In the genomic region with DNA sequence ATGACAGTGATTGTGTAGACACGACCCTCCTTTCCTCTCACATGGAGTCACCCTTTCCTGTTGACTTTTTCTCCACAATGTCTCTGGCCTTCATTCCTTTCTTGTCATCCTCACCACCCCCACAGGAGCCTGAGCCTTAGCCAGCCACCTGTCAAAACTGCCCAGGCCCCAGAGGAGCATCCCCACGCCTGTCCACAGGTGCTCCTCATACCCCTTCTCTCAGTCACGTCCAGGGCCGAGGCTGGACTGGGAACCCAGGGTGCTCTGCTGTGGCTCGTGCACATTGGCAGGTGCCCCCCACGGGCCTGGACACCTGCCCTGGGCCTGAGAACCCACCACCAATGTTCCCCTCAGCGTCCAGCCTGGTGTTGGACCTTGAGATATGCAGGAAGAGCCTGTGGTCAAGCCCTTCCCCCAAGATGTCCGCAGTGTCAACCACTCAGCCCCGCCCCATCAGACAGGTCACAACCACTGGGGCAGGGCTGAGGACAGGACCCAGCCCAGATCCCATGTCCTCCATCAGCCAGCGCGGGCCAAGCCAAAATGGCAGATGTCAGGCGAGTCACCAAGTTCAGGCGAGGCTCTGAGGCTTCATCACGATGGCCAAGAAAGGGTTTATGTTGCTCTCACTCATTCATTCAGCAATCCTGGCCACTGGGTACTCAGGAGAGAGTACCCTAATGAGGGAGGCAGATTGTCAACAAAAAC, we compare ENCODE assay signal across 11 cellular contexts.
DNase-seq lines count a peak whose midpoint lies in the region; ATAC-seq and TF ChIP-seq lines count a peak whose summit lies in the region.
"Had no signal": no experiment of that assay in that cellular context is flagged by ENCODE, and none has a peak within 500 bp of the region (broad histone marks: within the 10 kb centered on the region; RNA-seq: fewer than 3 reads in every experiment).

No MANE protein-coding gene starts in this region.

- no peak for TF ChIP-seq POLR2A in sigmoid colon (IDR thresholded peaks at IDR 0.05)

- POLR2A ChIA-PET in SK-N-SH (lab: Yijun Ruan, JAX) = no interaction called here

- peak overlapping the region; percentile 45 for H3K9ac ChIP-seq in GM23248
- H3K9ac ChIP-seq in SK-N-SH = no peak overlapping the region
- no peak overlapping the region for H3K9ac ChIP-seq in fibroblast of lung (ENCODE audit: insufficient read depth, low read length)

- no peak overlapping the region for H2AFZ ChIP-seq in GM23248
- no peak overlapping the region for H2AFZ ChIP-seq in SK-N-SH (ENCODE audit: low read depth)
- H2AFZ ChIP-seq in fibroblast of lung (ENCODE audit: low read length) = no peak overlapping the region

- in situ Hi-C loops in GM23248 (cut with MboI) = no loop called here

- CTCF ChIA-PET in SK-N-SH (lab: Yijun Ruan, JAX) = no interaction called here

- peaks cover 69% of the 10 kb centered on the region for H3K4me1 ChIP-seq in GM23248 (ENCODE audit: insufficient read depth)
- H3K4me1 ChIP-seq in SK-N-SH (ENCODE audit: control insufficient read depth in 1 of 2, insufficient read depth in 2 of 2, low read depth in 1 of 2, low read length in 1 of 2) = peaks cover 15 to 27% of the 10 kb centered on the region in 2 experiments; a peak in 3 of 4 replicates
- H3K4me1 ChIP-seq in fibroblast of lung (ENCODE audit: control insufficient read depth, extremely low read depth, insufficient read depth, low read length) = peaks cover 55% of the 10 kb centered on the region
- peaks cover 0 to 86% (median 76%) of the 10 kb centered on the region in 4 donors for H3K4me1 ChIP-seq in sigmoid colon
- H3K4me1 ChIP-seq in psoas muscle = peaks cover 7% of the 10 kb centered on the region

- TF ChIP-seq EP300 in SK-N-SH (IDR thresholded peaks at IDR 0.05; ENCODE audit: borderline replicate concordance in 1 of 2, low read depth in 1 of 2, low read length in 1 of 2) = no peak
- TF ChIP-seq EP300 in sigmoid colon (IDR thresholded peaks at IDR 0.05) = no peak

- H3K27me3 ChIP-seq in GM23248 (replicated peaks; ENCODE audit: insufficient read depth) = no peaks in the 10 kb centered on the region
- H3K27me3 ChIP-seq in SK-N-SH (ENCODE audit: insufficient read depth) = no peaks in the 10 kb centered on the region
- H3K27me3 ChIP-seq in fibroblast of lung (ENCODE audit: control insufficient read depth, insufficient read depth, low read length) = no peaks in the 10 kb centered on the region
- no peaks in the 10 kb centered on the region for H3K27me3 ChIP-seq in sigmoid colon
- peaks cover 0 to 3% (median 0%) of the 10 kb centered on the region in 3 donors for H3K27me3 ChIP-seq in psoas muscle (ENCODE audit: insufficient read depth in 3 of 3, low read length in 2 of 3)

- H3K79me2 ChIP-seq in GM23248 (ENCODE audit: insufficient read depth) = peaks cover 100% of the 10 kb centered on the region
- peaks cover 100% of the 10 kb centered on the region for H3K79me2 ChIP-seq in SK-N-SH (ENCODE audit: insufficient read depth)
- peaks cover 98% of the 10 kb centered on the region for H3K79me2 ChIP-seq in fibroblast of lung (ENCODE audit: control insufficient read depth, insufficient read depth, low read length)

- ATAC-seq in psoas muscle = no peak

- H3K4me3 ChIP-seq in GM23248 (no peak overlapping the region), SK-N-SH (ENCODE audit: low read depth in 2 of 2, low read length in 1 of 2) (no peak overlapping the region), fibroblast of lung (replicated peaks in 1 of 4; ENCODE audit: control extremely low read depth in 1 of 4, insufficient read depth in 1 of 4, low read depth in 3 of 4, low read length in 4 of 4) (no peak overlapping the region), sigmoid colon (no peak overlapping the region), psoas muscle (no peak overlapping the region)

- H3K36me3 ChIP-seq in GM23248 (ENCODE audit: low read depth) (peaks cover 10% of the 10 kb centered on the region; the same call in 1 of the 2 replicates), SK-N-SH (replicated peaks in 1 of 2; ENCODE audit: control insufficient read depth in 1 of 2, insufficient read depth in 2 of 2, low read length in 1 of 2) (peaks cover 0 to 4% of the 10 kb centered on the region in 2 experiments), fibroblast of lung (ENCODE audit: control insufficient read depth, insufficient read depth, low read length) (peaks cover 23% of the 10 kb centered on the region), sigmoid colon (no peaks in the 10 kb centered on the region), psoas muscle (ENCODE audit: insufficient read depth in 1 of 2, low read depth in 1 of 2) (no peaks in the 10 kb centered on the region)

- H3F3A ChIP-seq in GM23248 (ENCODE audit: insufficient read depth) (peaks cover 28% of the 10 kb centered on the region), SK-N-SH (replicated peaks; ENCODE audit: insufficient read depth) (peaks cover 14% of the 10 kb centered on the region)

- intact Hi-C loops in sigmoid colon (cut with DNase I) = no loop called here
- intact Hi-C loops in psoas muscle (cut with DNase I) = no loop called here

- peaks cover 21% of the 10 kb centered on the region; the same call in 1 of the 2 replicates for H4K20me1 ChIP-seq in GM23248 (ENCODE audit: insufficient read depth)
- H4K20me1 ChIP-seq in SK-N-SH (ENCODE audit: insufficient read depth) = peaks cover 99% of the 10 kb centered on the region
- H4K20me1 ChIP-seq in fibroblast of lung (ENCODE audit: control insufficient read depth, extremely low read depth, insufficient read depth, low read length) = peaks cover 5% of the 10 kb centered on the region

- H3K4me2 ChIP-seq in GM23248 (ENCODE audit: unreplicated experiment) = peak overlapping the region; percentile 44
- peak overlapping the region; percentile 57 for H3K4me2 ChIP-seq in SK-N-SH
- H3K4me2 ChIP-seq in fibroblast of lung (ENCODE audit: extremely low read depth, insufficient read depth, low read length) = peak overlapping the region; percentile 48

- peak overlapping the region; percentile 69 for H3K27ac ChIP-seq in GM23248
- H3K27ac ChIP-seq in SK-N-SH (ENCODE audit: low read depth in 2 of 2, low read length in 1 of 2) = peak overlapping the region; percentile 14 to 64; a peak in 3 of 4 replicates
- peak overlapping the region; percentile 75 for H3K27ac ChIP-seq in fibroblast of lung (ENCODE audit: insufficient read depth, low read length)
- H3K27ac ChIP-seq in sigmoid colon = peak overlapping the region; percentile 69 to 92 (median 85)
- no peak overlapping the region for H3K27ac ChIP-seq in psoas muscle

- WGBS in GM23248 (ENCODE audit: low coverage in 1 of 2, low lambda C conversion rate in 2 of 2, missing lambda C conversion rate in 2 of 2), 2 experiments = 75 to 80% methylated on average over 14 of the region's 14 CpGs
- WGBS in SK-N-SH (ENCODE audit: low lambda C conversion rate) = 61% methylated on average over 6 of the region's 14 CpGs
- WGBS in sigmoid colon, 2 donors = 67 to 77% methylated on average over 14 of the region's 14 CpGs
- 55 to 71% (median 59%) methylated on average over 14 of the region's 14 CpGs for WGBS in psoas muscle, 3 donors

- DNase-seq in GM23248 (no peak), SK-N-SH (no peak), fibroblast of lung (ENCODE audit: low read depth in 2 of 2) (no peak), sigmoid colon (no peak), psoas muscle (no peak), NCI-H2196 treated with DMSO at 0.1 percent for 48 hours (lab: John Stamatoyannopoulos, UW; ENCODE audit: unreplicated experiment) (no peak), hypothalamus (lab: John Stamatoyannopoulos, UW) (no peak), germinal center (ENCODE audit: low spot score) (no peak)
- DNase-seq: GDM1, natural killer cell, NCI-H1436 had no signal

- TF ChIP-seq RAD21 in SK-N-SH (IDR thresholded peaks at IDR 0.05; ENCODE audit: low read length) = no peak

- H3K9me2 ChIP-seq in GM23248 (ENCODE audit: insufficient read depth) = no peaks in the 10 kb centered on the region
- no peaks in the 10 kb centered on the region for H3K9me2 ChIP-seq in SK-N-SH

- no peak for TF ChIP-seq CTCF in SK-N-SH (IDR thresholded peaks at IDR 0.05)
- TF ChIP-seq CTCF in fibroblast of lung (conservative IDR thresholded peaks at IDR 0.05 in 1 of 2, IDR thresholded peaks at IDR 0.05 in 1 of 2; ENCODE audit: low read depth in 1 of 2, low read length in 2 of 2) = no peak
- no peak for TF ChIP-seq CTCF in sigmoid colon (IDR thresholded peaks at IDR 0.05)
- no peak for TF ChIP-seq CTCF in psoas muscle (IDR thresholded peaks at IDR 0.05)

- no peaks in the 10 kb centered on the region for H3K9me3 ChIP-seq in GM23248 (ENCODE audit: low read depth)
- no peaks in the 10 kb centered on the region for H3K9me3 ChIP-seq in SK-N-SH
- H3K9me3 ChIP-seq in fibroblast of lung (ENCODE audit: control insufficient read depth, insufficient read depth, low read depth, low read length) = no peaks in the 10 kb centered on the region
- no peaks in the 10 kb centered on the region for H3K9me3 ChIP-seq in sigmoid colon
- no peaks in the 10 kb centered on the region for H3K9me3 ChIP-seq in psoas muscle

TF ChIP-seq in SK-N-SH, 30 proteins besides CTCF, POLR2A, EP300 and RAD21:
- TF ChIP-seq GABPA (IDR thresholded peaks at IDR 0.05; ENCODE audit: low read depth) = no peak
- TF ChIP-seq SMC3 (IDR thresholded peaks at IDR 0.05; ENCODE audit: low read depth, low read length) = no peak
- no peak for TF ChIP-seq GATA2 (CRISPR knock-in tag; IDR thresholded peaks at IDR 0.05)
- TF ChIP-seq NFIC (IDR thresholded peaks at IDR 0.05; ENCODE audit: borderline replicate concordance) = no peak
